Comparison of ENCODE assay signal across 16 cellular contexts in genomic region chr12:694734-695503, GRCh38. TPM values are rescaled to one million over a fixed set of nuclear protein-coding genes. Genes with fewer than 3 reads are reported as not detected.
DNase-seq lines count a peak whose midpoint lies in the region; ATAC-seq, FAIRE-seq and TF ChIP-seq lines count a peak whose summit lies in the region.
"Had no signal": no experiment of that assay in that cellular context is flagged by ENCODE, and none has a peak within 500 bp of the region (broad histone marks: within the 10 kb centered on the region; RNA-seq: fewer than 3 reads in every experiment).

No MANE protein-coding gene starts in this region.

- no peak for DNase-seq in CD4-positive, alpha-beta memory T cell
- DNase-seq in NOMO-1 (lab: John Stamatoyannopoulos, UW; ENCODE audit: unreplicated experiment in 2 of 2) (peak; percentile 22 to 69), K562 (ENCODE audit: extremely low read depth in 1 of 4, low spot score in 3 of 4) (no peak), mesenteric fat pad (ENCODE audit: low spot score) (peak; percentile 35), NCI-H446 treated with DMSO at 0.1 percent for 48 hours (lab: John Stamatoyannopoulos, UW) (no peak), cerebellar nuclear complex (lab: John Stamatoyannopoulos, UW) (no peak), amniotic stem cell (lab: John Stamatoyannopoulos, UW) (no peak)
- DNase-seq: activated B cell treated with CpG ODN at 0.5 μM for 24 hours; activated gamma-delta T cell; naive B cell; NCI-H1105 treated with DMSO at 0.1 percent for 48 hours; stimulated activated CD4-positive, alpha-beta T cell treated with anti-CD3 and anti-CD28 coated beads, Interleukin-15, amount 100 ng/mL, for 24 hours had no signal

- intact Hi-C loops in CD4-positive, alpha-beta memory T cell (cut with micrococcal nuclease) = no loop called here
- intact Hi-C loops in K562 (cut with micrococcal nuclease) = no loop called here

- no peaks in the 10 kb centered on the region for H3K27me3 Mint-ChIP-seq in CD4-positive, alpha-beta memory T cell
- H3K27me3 Mint-ChIP-seq: activated B cell treated with CpG ODN at 0.5 μM for 24 hours; naive B cell; stimulated activated naive CD8-positive, alpha-beta T cell treated with anti-CD3 and anti-CD28 coated beads, Interleukin-15, Interleukin-2, amounts not matched to agents 100 ng/mL and 50 ng/mL, for 24 hours had no signal

- no peak for TF ChIP-seq EP300 in K562 (IDR thresholded peaks at IDR 0.05; ENCODE audit: low read length)

- peak overlapping the region; percentile 70 for H2AFZ ChIP-seq in K562 (ENCODE audit: low read depth, low read length)

- H3K79me2 ChIP-seq in K562 (ENCODE audit: control insufficient read depth, insufficient read depth, low read length) = no peaks in the 10 kb centered on the region

- TF ChIP-seq RAD21 in K562 (CRISPR knock-in tag; conservative IDR thresholded peaks at IDR 0.05 in 1 of 2, IDR thresholded peaks at IDR 0.05 in 1 of 2) = no peak

- peak overlapping the region; percentile 25; the same call in 1 of the 2 replicates for H3K4me2 ChIP-seq in K562 (ENCODE audit: insufficient read depth, low read length)

- H3K4me3 ChIP-seq in CD4-positive, alpha-beta memory T cell (ENCODE audit: low read length in 2 of 2) = no peak overlapping the region
- H3K4me3 ChIP-seq in K562 = no peak overlapping the region

- H3K9me3 ChIP-seq in CD4-positive, alpha-beta memory T cell (ENCODE audit: control insufficient read depth in 1 of 2, low read length in 2 of 2) = no peaks in the 10 kb centered on the region
- H3K9me3 ChIP-seq in K562 (replicated peaks; ENCODE audit: control insufficient read depth, insufficient read depth, low read depth, low read length) = peaks cover 2% of the 10 kb centered on the region; the same call in 1 of the 2 replicates

- H3K27me3 ChIP-seq in CD4-positive, alpha-beta memory T cell (ENCODE audit: insufficient read depth, low read length) = no peaks in the 10 kb centered on the region
- no peaks in the 10 kb centered on the region for H3K27me3 ChIP-seq in K562 (ENCODE audit: control insufficient read depth in 2 of 2, insufficient read depth in 2 of 2, low read length in 2 of 2)

- H3K4me1 Mint-ChIP-seq in CD4-positive, alpha-beta memory T cell = peaks cover 7 to 23% (median 15%) of the 10 kb centered on the region in 4 donors

- TF ChIP-seq CTCF in K562 (IDR thresholded peaks at IDR 0.05 in 2 of 3, conservative IDR thresholded peaks at IDR 0.05 in 1 of 3; ENCODE audit: insufficient read depth in 2 of 3, low read depth in 1 of 3, low read length in 3 of 3) = no peak

- H3K9ac ChIP-seq in K562 (ENCODE audit: insufficient read depth in 1 of 2, low read depth in 2 of 2, low read length in 2 of 2) = no peak overlapping the region

- H3K36me3 ChIP-seq in CD4-positive, alpha-beta memory T cell (ENCODE audit: insufficient read depth, low read length) = no peaks in the 10 kb centered on the region
- no peaks in the 10 kb centered on the region for H3K36me3 ChIP-seq in K562 (ENCODE audit: control insufficient read depth, insufficient read depth, low read length)

- CTCF ChIA-PET in CD4-positive, alpha-beta memory T cell (lab: Charles Lee; ENCODE audit: partially characterized antibody) = interaction anchor here (0.6 to 2.2 kb wide), 3 partner anchors 10 to 268 kb away, joined by 3 to 8 read pairs (median 4); no protein-coding TSS in a partner anchor
- CTCF ChIA-PET in K562 (lab: Yijun Ruan, JAX; ENCODE audit: low intra/inter-chr PET ratio) = no interaction called here

- 71% methylated on average over 13 of the region's 27 CpGs for WGBS in K562 (ENCODE audit: insufficient coverage, low coverage, missing lambda C conversion rate)

- H3K27ac ChIP-seq in CD4-positive, alpha-beta memory T cell (ENCODE audit: low read depth, low read length) = no peak overlapping the region
- no peak overlapping the region for H3K27ac ChIP-seq in K562 (ENCODE audit: extremely low read depth, low read depth, low read length)

- peaks cover 0 to 2% of the 10 kb centered on the region in 2 donors for H3K36me3 Mint-ChIP-seq in CD4-positive, alpha-beta memory T cell
- H3K36me3 Mint-ChIP-seq: naive B cell had no signal

- H3K9me3 Mint-ChIP-seq in CD4-positive, alpha-beta memory T cell = peaks cover 0 to 16% (median 9%) of the 10 kb centered on the region in 8 donors

- ATAC-seq in K562 = peak; percentile 53; the same call in 2 of the 3 replicates
- ATAC-seq in GM21576 (IDR thresholded peaks at IDR 0.05; ENCODE audit: unreplicated experiment) = no peak

- H3K27ac Mint-ChIP-seq in CD4-positive, alpha-beta memory T cell = peak overlapping the region in 4 of 7 donors; percentile 29 to 74 (median 38)
- H3K27ac Mint-ChIP-seq: activated B cell treated with CpG ODN at 0.5 μM for 24 hours; stimulated activated naive CD8-positive, alpha-beta T cell treated with anti-CD3 and anti-CD28 coated beads, Interleukin-15, Interleukin-2, amounts not matched to agents 100 ng/mL and 50 ng/mL, for 24 hours had no signal

- TF ChIP-seq POLR2A in K562 (conservative IDR thresholded peaks at IDR 0.05) = no peak

- POLR2A ChIA-PET in CD4-positive, alpha-beta memory T cell (lab: Charles Lee; ENCODE audit: partially characterized antibody) = interaction anchor here (0.7 to 0.8 kb wide), 2 partner anchors 10 to 49 kb away, joined by 3 read pairs; no protein-coding TSS in a partner anchor
- POLR2A ChIA-PET in K562 (lab: Yijun Ruan, JAX) = interaction anchor here (0.6 kb wide), 2 partner anchors 14 to 29 kb away, joined by 3 to 4 read pairs; no protein-coding TSS in a partner anchor

- no peak for FAIRE-seq in K562 (lab: Jason Lieb, UNC)
- FAIRE-seq: GM19239 had no signal

- no peak overlapping the region for H3K4me3 Mint-ChIP-seq in CD4-positive, alpha-beta memory T cell
- H3K4me3 Mint-ChIP-seq: activated B cell treated with CpG ODN at 0.5 μM for 24 hours; stimulated activated naive CD8-positive, alpha-beta T cell treated with anti-CD3 and anti-CD28 coated beads, Interleukin-15, Interleukin-2, amounts not matched to agents 100 ng/mL and 50 ng/mL, for 24 hours had no signal

- peaks cover 17% of the 10 kb centered on the region for H3K4me1 ChIP-seq in CD4-positive, alpha-beta memory T cell (ENCODE audit: insufficient read depth, low read length)
- peaks cover 4 to 7% of the 10 kb centered on the region in 2 experiments; a peak in 4 of 5 replicates for H3K4me1 ChIP-seq in K562 (replicated peaks in 1 of 2; ENCODE audit: control insufficient read depth in 2 of 2, insufficient read depth in 2 of 2, low read length in 2 of 2)

- BruUV-seq in K562 (replicated peaks; lab: Mats Ljungman, UMichigan) = no TSS peak

- H4K20me1 ChIP-seq in K562 (replicated peaks; ENCODE audit: control insufficient read depth, insufficient read depth, low read length) = no peaks in the 10 kb centered on the region

- no peaks in the 10 kb centered on the region for H3K9me1 ChIP-seq in K562 (ENCODE audit: control insufficient read depth, insufficient read depth, low read length)

- in situ Hi-C loops in K562 (cut with MboI) = no loop called here

TF ChIP-seq in K562, 482 proteins besides CTCF, POLR2A, EP300 and RAD21 (continues in another document):
- no peak for TF ChIP-seq ZNF174 (CRISPR knock-in tag; IDR thresholded peaks at IDR 0.05)
- 0 out of 2 replicates have a peak, but pooled peaks have one; percentile 11 for TF ChIP-seq CEBPG (CRISPR knock-in tag; IDR thresholded peaks at IDR 0.05)
- no peak for TF ChIP-seq CEBPG (tag; conservative IDR thresholded peaks at IDR 0.05 in 1 of 2, IDR thresholded peaks at IDR 0.05 in 1 of 2)
- no peak for TF ChIP-seq ERF (CRISPR knock-in tag; IDR thresholded peaks at IDR 0.05)

RNA-seq across cellular contexts. Expression of gene NINJ2, which starts 31.7 kb away (rescaled TPM):
- 1 to 10 TPM; 3.7 to 4.5 TPM for total RNA-seq in CD4-positive, alpha-beta memory T cell
- polyA plus RNA-seq in CD4-positive, alpha-beta memory T cell = 10 to 100 TPM; 25.5 to 30.3 TPM
- 1.9 and 2.7 TPM in 2 replicates for total RNA-seq in K562 (2011; cell fraction: chromatin; rRNA removed; ENCODE audit: low replicate concordance)
- 2.0 and 2.1 TPM in 2 replicates for total RNA-seq in K562 (2011; cell fraction: nucleolus; rRNA removed)
- 1.5 TPM in 2 replicates for total RNA-seq in K562 (2011; cell fraction: nucleoplasm; rRNA removed)
- 3.6 and 4.5 TPM in 2 replicates for total RNA-seq in K562 (2014; rRNA removed)
- total RNA-seq in K562 (2014; rRNA removed; fragmentation: Illumina TruSeq; extraction: Trizol) = 1.7 and 3.3 TPM in 2 replicates
- 4.0 and 4.9 TPM in 2 replicates for total RNA-seq in K562 (2015; rRNA removed; fragmentation: Illumina TruSeq; extraction: Trizol)
- 2.3 and 2.6 TPM in 2 replicates for total RNA-seq in K562 (2021)
- 3.6 and 5.3 TPM in 2 replicates for polyA plus RNA-seq in K562 (2011; rRNA removed)
- polyA plus RNA-seq in K562 (2011; cell fraction: cytosol; rRNA removed) = 13.1 and 19.4 TPM in 2 replicates
- 4.1 and 4.4 TPM in 2 replicates for polyA plus RNA-seq in K562 (2011; cell fraction: nucleus; rRNA removed)
- polyA plus RNA-seq in K562 (2012) = 5.8 and 7.2 TPM in 2 replicates
- polyA plus RNA-seq in K562 (2014; fragmentation: Illumina TruSeq; extraction: Trizol) = 6.5 and 7.3 TPM in 2 replicates
- 10 to 100 TPM; 10.6 to 16.0 TPM for polyA plus RNA-seq in K562 (2014; fragmentation: Nextera tagmentation; extraction: Ambion mirVana)
- polyA plus RNA-seq in K562 (2014; rRNA removed) = 4.3 and 4.8 TPM in 2 replicates
- 5.5 and 8.4 TPM in 2 replicates for polyA minus RNA-seq in K562 (2011; rRNA and poly(A)+ RNA removed)
- polyA minus RNA-seq in K562 (2011; cell fraction: cytosol; rRNA and poly(A)+ RNA removed) = 2.9 and 3.7 TPM in 2 replicates
- 0.81 and 2.6 TPM in 2 replicates for polyA minus RNA-seq in K562 (2011; cell fraction: nucleus; rRNA and poly(A)+ RNA removed)
- 18.5 TPM for total RNA-seq in mesenteric fat pad
- polyA plus RNA-seq: AG04450 had no signal

RNA-seq across cellular contexts. Expression of gene WNK1, which starts 57.5 kb away (rescaled TPM):
- 100 to 1,000 TPM; 192 to 194 TPM for total RNA-seq in CD4-positive, alpha-beta memory T cell
- polyA plus RNA-seq in CD4-positive, alpha-beta memory T cell = 10 to 100 TPM in 1 of 2 donors, 1 to 10 TPM in 1; 4.5 to 49.5 TPM
- total RNA-seq in K562 (2011; cell fraction: chromatin; rRNA removed; ENCODE audit: low replicate concordance) = 107 and 268 TPM in 2 replicates
- total RNA-seq in K562 (2011; cell fraction: nucleolus; rRNA removed) = 59.2 and 97.8 TPM in 2 replicates
- total RNA-seq in K562 (2011; cell fraction: nucleoplasm; rRNA removed) = 150 and 213 TPM in 2 replicates
- 21.4 and 24.7 TPM in 2 replicates for total RNA-seq in K562 (2014; rRNA removed)
- total RNA-seq in K562 (2014; rRNA removed; fragmentation: Illumina TruSeq; extraction: Trizol) = 32.5 and 33.3 TPM in 2 replicates
- total RNA-seq in K562 (2015; rRNA removed; fragmentation: Illumina TruSeq; extraction: Trizol) = 32.0 and 37.2 TPM in 2 replicates
- total RNA-seq in K562 (2021) = 59.1 and 73.9 TPM in 2 replicates
- polyA plus RNA-seq in K562 (2011; rRNA removed) = 30.8 and 31.0 TPM in 2 replicates
- 46.3 and 55.3 TPM in 2 replicates for polyA plus RNA-seq in K562 (2011; cell fraction: cytosol; rRNA removed)
- 48.7 and 67.8 TPM in 2 replicates for polyA plus RNA-seq in K562 (2011; cell fraction: nucleus; rRNA removed)
- 48.1 and 51.9 TPM in 2 replicates for polyA plus RNA-seq in K562 (2012)
- polyA plus RNA-seq in K562 (2014; fragmentation: Illumina TruSeq; extraction: Trizol) = 62.6 and 66.0 TPM in 2 replicates
- 10 to 100 TPM in 1 of 2 experiments, 1 to 10 TPM in 1; 4.3 to 13.2 TPM for polyA plus RNA-seq in K562 (2014; fragmentation: Nextera tagmentation; extraction: Ambion mirVana)
- 27.2 and 30.8 TPM in 2 replicates for polyA plus RNA-seq in K562 (2014; rRNA removed)
- 109 and 110 TPM in 2 replicates for polyA minus RNA-seq in K562 (2011; rRNA and poly(A)+ RNA removed)
- 116 and 128 TPM in 2 replicates for polyA minus RNA-seq in K562 (2011; cell fraction: cytosol; rRNA and poly(A)+ RNA removed)
- 73.6 and 96.6 TPM in 2 replicates for polyA minus RNA-seq in K562 (2011; cell fraction: nucleus; rRNA and poly(A)+ RNA removed)
- total RNA-seq in mesenteric fat pad = 312 TPM

Comparison
In these comparisons a context has a peak if more than half of its experiments do, and no peak if none do; other contexts are left out.
1. DNase-seq: peak in NOMO-1 (2 of 2) and mesenteric fat pad (single experiment); none in CD4-positive, alpha-beta memory T cell (0 of 5), K562 (0 of 4), NCI-H446 treated with DMSO at 0.1 percent for 48 hours (single experiment), cerebellar nuclear complex (0 of 2) and amniotic stem cell (single experiment).